Comparison of ENCODE assay signal across 18 cellular contexts in genomic region chr1:92376345-92376744, GRCh38.
"Had no signal": no experiment of that assay in that cellular context is flagged by ENCODE, and none has a peak within 500 bp of the region (broad histone marks: within the 10 kb centered on the region; RNA-seq: fewer than 3 reads in every experiment).

No MANE protein-coding gene starts in this region.

- H3K4me3 ChIP-seq: hepatocyte, left lung, thoracic aorta, upper lobe of right lung had no signal

- H3K27me3 ChIP-seq: hepatocyte, left lung, upper lobe of right lung had no signal

- H3K4me1 Mint-ChIP-seq: endodermal cell had no signal

- H3K27ac Mint-ChIP-seq: activated CD4-positive, alpha-beta memory T cell treated with anti-CD3 and anti-CD28 coated beads, Interleukin-2, amount 10 ng/mL, durations not matched to agents 7 days and 5 days; activated CD4-positive, alpha-beta T cell treated with anti-CD3 and anti-CD28 coated beads for 36 hours; activated T-helper 17 cell treated with anti-CD3 and anti-CD28 coated beads, Interleukin-2, amount 50 U/mL, for 72 hours; dendritic cell treated with granulocyte-macrophage colony-stimulating factor and Interleukin-4, amounts not matched to agents 40 ng/mL and 50 ng/mL, for 4 days; endodermal cell; naive thymus-derived CD4-positive, alpha-beta T cell; stimulated activated effector memory CD8-positive, alpha-beta T cell treated with anti-CD3 and anti-CD28 coated beads, Interleukin-12 subunit alpha, Interleukin-12 subunit beta, amount 100 ng/mL, for 72 hours; T-helper 17 cell had no signal

- H3K27me3 Mint-ChIP-seq: activated CD4-positive, alpha-beta memory T cell treated with anti-CD3 and anti-CD28 coated beads, Interleukin-2, amount 10 ng/mL, durations not matched to agents 7 days and 5 days; activated CD4-positive, alpha-beta T cell treated with anti-CD3 and anti-CD28 coated beads for 36 hours; activated T-helper 17 cell treated with anti-CD3 and anti-CD28 coated beads, Interleukin-2, amount 50 U/mL, for 72 hours; dendritic cell treated with granulocyte-macrophage colony-stimulating factor and Interleukin-4, amounts not matched to agents 40 ng/mL and 50 ng/mL, for 4 days; naive thymus-derived CD4-positive, alpha-beta T cell; T-helper 17 cell had no signal

- H3K4me3 Mint-ChIP-seq: activated CD4-positive, alpha-beta memory T cell treated with anti-CD3 and anti-CD28 coated beads, Interleukin-2, amount 10 ng/mL, durations not matched to agents 7 days and 5 days; activated CD4-positive, alpha-beta T cell treated with anti-CD3 and anti-CD28 coated beads for 36 hours; activated T-helper 17 cell treated with anti-CD3 and anti-CD28 coated beads, Interleukin-2, amount 50 U/mL, for 72 hours; dendritic cell treated with granulocyte-macrophage colony-stimulating factor and Interleukin-4, amounts not matched to agents 40 ng/mL and 50 ng/mL, for 4 days; endodermal cell; naive thymus-derived CD4-positive, alpha-beta T cell; stimulated activated effector memory CD8-positive, alpha-beta T cell treated with anti-CD3 and anti-CD28 coated beads, Interleukin-12 subunit alpha, Interleukin-12 subunit beta, amount 100 ng/mL, for 72 hours; T-helper 17 cell had no signal

- H3K36me3 ChIP-seq: left lung, WERI-Rb-1 had no signal

- DNase-seq: activated CD4-positive, alpha-beta memory T cell treated with anti-CD3 and anti-CD28 coated beads, Interleukin-2, amount 10 ng/mL, durations not matched to agents 7 days and 5 days; activated CD4-positive, alpha-beta T cell treated with anti-CD3 and anti-CD28 coated beads for 36 hours; activated naive CD4-positive, alpha-beta T cell treated with Interleukin-2 at 50 U/mL for 16 hours; anterior cingulate cortex; cerebellar nuclear complex; endodermal cell; left lung; mammary epithelial cell; naive thymus-derived CD4-positive, alpha-beta T cell; retina; T-helper 17 cell; upper lobe of right lung; WERI-Rb-1 had no signal

- H3K9me3 ChIP-seq: left lung, thoracic aorta, upper lobe of right lung had no signal

- H3K36me3 Mint-ChIP-seq: stimulated activated effector memory CD8-positive, alpha-beta T cell treated with anti-CD3 and anti-CD28 coated beads, Interleukin-12 subunit alpha, Interleukin-12 subunit beta, amount 100 ng/mL, for 72 hours had no signal

- H3K9me3 Mint-ChIP-seq: dendritic cell treated with granulocyte-macrophage colony-stimulating factor and Interleukin-4, amounts not matched to agents 40 ng/mL and 50 ng/mL, for 4 days; stimulated activated effector memory CD8-positive, alpha-beta T cell treated with anti-CD3 and anti-CD28 coated beads, Interleukin-12 subunit alpha, Interleukin-12 subunit beta, amount 100 ng/mL, for 72 hours had no signal

- ATAC-seq: activated CD4-positive, alpha-beta T cell treated with anti-CD3 and anti-CD28 coated beads for 36 hours; activated T-helper 17 cell treated with anti-CD3 and anti-CD28 coated beads, Interleukin-2, amount 50 U/mL, for 72 hours; left lung; naive thymus-derived CD4-positive, alpha-beta T cell; stimulated activated effector memory CD8-positive, alpha-beta T cell treated with anti-CD3 and anti-CD28 coated beads, Interleukin-12 subunit alpha, Interleukin-12 subunit beta, amount 100 ng/mL, for 72 hours; T-helper 17 cell; upper lobe of right lung had no signal

- H3K27ac ChIP-seq: hepatocyte, left lung, thoracic aorta, upper lobe of right lung, WERI-Rb-1 had no signal

- H3K4me1 ChIP-seq: left lung, upper lobe of right lung had no signal
